ENCODE assay signal across 10 cellular contexts in genomic region chr4:112312610-112313239, GRCh38. TPM values are rescaled to one million over a fixed set of nuclear protein-coding genes. Genes with fewer than 3 reads are reported as not detected.
DNase-seq lines count a peak whose midpoint lies in the region; ATAC-seq and TF ChIP-seq lines count a peak whose summit lies in the region.
"Had no signal": no experiment of that assay in that cellular context is flagged by ENCODE, and none has a peak within 500 bp of the region (broad histone marks: within the 10 kb centered on the region; RNA-seq: fewer than 3 reads in every experiment).

No MANE protein-coding gene starts in this region.

- H3K9ac ChIP-seq in colonic mucosa (ENCODE audit: low read depth in 2 of 2, low read length in 2 of 2), result no peak overlapping the region

- TF ChIP-seq POLR2A in GM18505 (IDR thresholded peaks at IDR 0.05; ENCODE audit: borderline replicate concordance, extremely low read depth, insufficient read depth, insufficient read length) (no peak), ovary (IDR thresholded peaks at IDR 0.05) (no peak)

- DNase-seq in colonic mucosa, result no peak
- DNase-seq in HPDE6-E6E7 (ENCODE audit: extremely low spot score), result no peak
- DNase-seq in NCI-H226, result no peak
- DNase-seq in ovary, result no peak
- DNase-seq: NCI-H187 treated with DMSO at 0.1 percent for 48 hours had no signal

- H3K27me3 Mint-ChIP-seq in dendritic cell treated with granulocyte-macrophage colony-stimulating factor and Interleukin-4, amounts not matched to agents 40 ng/mL and 50 ng/mL, for 4 days, result no peaks in the 10 kb centered on the region

- H3K9me3 Mint-ChIP-seq in dendritic cell treated with granulocyte-macrophage colony-stimulating factor and Interleukin-4, amounts not matched to agents 40 ng/mL and 50 ng/mL, for 4 days, result no peaks in the 10 kb centered on the region

- WGBS in ovary, 3 donors, result 86 to 94% (median 90%) methylated on average over 5 of the region's 5 CpGs

- TF ChIP-seq CTCF in colonic mucosa (IDR thresholded peaks at IDR 0.05) (no peak), ovary (IDR thresholded peaks at IDR 0.05) (no peak)

- intact Hi-C loops in dendritic cell treated with granulocyte-macrophage colony-stimulating factor and Interleukin-4, amounts not matched to agents 40 ng/mL and 50 ng/mL, for 4 days (cut with micrococcal nuclease), result no loop called here
- intact Hi-C loops in colonic mucosa (cut with DNase I) (no loop called here), ovary (cut with DNase I) (no loop called here)

- no peak for TF ChIP-seq EP300 in ovary (IDR thresholded peaks at IDR 0.05)

- H3K9me3 ChIP-seq in colonic mucosa, result no peaks in the 10 kb centered on the region
- no peaks in the 10 kb centered on the region for H3K9me3 ChIP-seq in ovary

- H3K4me1 ChIP-seq in colonic mucosa, result no peaks in the 10 kb centered on the region
- H3K4me1 ChIP-seq in ovary (ENCODE audit: insufficient read depth), result no peaks in the 10 kb centered on the region

- no peak overlapping the region for H3K27ac ChIP-seq in colonic mucosa
- H3K27ac ChIP-seq in ovary, result no peak overlapping the region

- H3K36me3 ChIP-seq in colonic mucosa (no peaks in the 10 kb centered on the region), ovary (no peaks in the 10 kb centered on the region)

- peaks cover 44% of the 10 kb centered on the region for H3K4me1 Mint-ChIP-seq in dendritic cell treated with granulocyte-macrophage colony-stimulating factor and Interleukin-4, amounts not matched to agents 40 ng/mL and 50 ng/mL, for 4 days (ENCODE audit: low read depth)

- H3K36me3 Mint-ChIP-seq in dendritic cell treated with granulocyte-macrophage colony-stimulating factor and Interleukin-4, amounts not matched to agents 40 ng/mL and 50 ng/mL, for 4 days (ENCODE audit: low read depth), result peaks cover 18% of the 10 kb centered on the region

- peak overlapping the region; percentile 9 for H3K4me3 Mint-ChIP-seq in dendritic cell treated with granulocyte-macrophage colony-stimulating factor and Interleukin-4, amounts not matched to agents 40 ng/mL and 50 ng/mL, for 4 days

- ATAC-seq in GM18505 (IDR thresholded peaks at IDR 0.05; ENCODE audit: unreplicated experiment), result peak; percentile 91
- peak; percentile 97 for ATAC-seq in GM21423 (IDR thresholded peaks at IDR 0.05; ENCODE audit: unreplicated experiment)
- ATAC-seq in HG03354 (IDR thresholded peaks at IDR 0.05; ENCODE audit: poor library complexity, severe bottlenecking, unreplicated experiment), result peak; percentile 97

- no peak overlapping the region for H3K27ac Mint-ChIP-seq in dendritic cell treated with granulocyte-macrophage colony-stimulating factor and Interleukin-4, amounts not matched to agents 40 ng/mL and 50 ng/mL, for 4 days

- H3K4me3 ChIP-seq in colonic mucosa (no peak overlapping the region), ovary (no peak overlapping the region)

- no peaks in the 10 kb centered on the region for H3K27me3 ChIP-seq in colonic mucosa
- H3K27me3 ChIP-seq in ovary, result no peaks in the 10 kb centered on the region

RNA-seq across cellular contexts. Expression of gene ALPK1, which starts 15.6 kb away (rescaled TPM):
- total RNA-seq in colonic mucosa (10 to 100 TPM; 22.5 to 22.9 TPM), ovary (10 to 100 TPM; 14.0 to 33.6 (median 23.9) TPM)
- 10 to 100 TPM in 1 of 2 donors, 1 to 10 TPM in 1; 6.8 to 14.3 TPM for polyA plus RNA-seq in ovary
- total RNA-seq: G401 had no signal

RNA-seq across cellular contexts. Expression of gene TIFA, which starts 27.0 kb away (rescaled TPM):
- total RNA-seq in colonic mucosa, result 10 to 100 TPM in 1 of 2 donors, 1 to 10 TPM in 1; 8.9 to 11.4 TPM
- 10 to 100 TPM in 6 of 7 donors, 1 to 10 TPM in 1; 10.0 to 25.6 (median 13.2) TPM for total RNA-seq in ovary
- 10 to 100 TPM; 12.8 to 13.9 TPM for polyA plus RNA-seq in ovary
